In the genomic region with DNA sequence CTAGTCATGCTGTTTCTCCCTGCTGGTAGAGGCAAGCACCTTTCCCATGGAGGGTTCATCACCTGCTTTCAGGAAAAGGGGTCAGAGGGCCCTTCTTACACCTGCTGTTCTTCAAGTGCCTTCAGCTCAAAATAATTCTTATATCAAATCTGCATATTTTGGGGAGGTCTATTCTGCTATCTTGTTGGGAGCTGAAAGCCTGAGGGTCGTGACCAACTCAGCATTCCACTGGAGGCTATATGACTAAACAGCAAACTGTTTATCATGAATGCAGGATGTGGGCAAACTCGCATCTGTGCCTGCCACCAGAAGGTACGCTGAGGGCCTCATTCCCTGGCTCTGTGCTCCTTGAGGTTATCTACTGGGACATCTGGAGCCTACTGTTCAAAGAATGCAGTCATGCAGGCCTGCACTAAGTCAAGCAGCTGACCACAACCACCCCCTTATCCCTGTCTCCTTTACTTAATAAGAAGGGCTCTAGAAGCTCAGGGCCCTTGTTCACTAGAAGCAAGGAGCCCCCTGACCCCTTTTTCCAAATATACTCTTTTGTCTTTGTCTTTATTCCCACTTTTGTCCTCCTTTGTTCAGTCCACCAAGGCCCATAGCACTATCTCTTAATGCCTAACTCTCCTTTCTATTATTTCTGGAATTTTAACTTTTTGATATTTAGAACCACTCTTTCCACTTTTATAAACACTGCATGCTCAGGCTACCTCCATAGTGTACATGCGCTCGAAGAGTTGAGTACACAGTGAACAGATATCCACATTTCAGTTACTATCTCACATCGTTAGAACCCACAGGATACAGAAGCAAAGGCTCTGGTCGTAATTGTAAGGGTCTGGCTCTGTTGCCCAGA, we compare ENCODE assay signal across 1 cellular context.
TF ChIP-seq lines count a peak whose summit lies in the region.

No MANE protein-coding gene starts in this region.

TF ChIP-seq in K562, 482 proteins besides CTCF, POLR2A, EP300 and RAD21 (continued from another document):
- TF ChIP-seq, protein P1, sequence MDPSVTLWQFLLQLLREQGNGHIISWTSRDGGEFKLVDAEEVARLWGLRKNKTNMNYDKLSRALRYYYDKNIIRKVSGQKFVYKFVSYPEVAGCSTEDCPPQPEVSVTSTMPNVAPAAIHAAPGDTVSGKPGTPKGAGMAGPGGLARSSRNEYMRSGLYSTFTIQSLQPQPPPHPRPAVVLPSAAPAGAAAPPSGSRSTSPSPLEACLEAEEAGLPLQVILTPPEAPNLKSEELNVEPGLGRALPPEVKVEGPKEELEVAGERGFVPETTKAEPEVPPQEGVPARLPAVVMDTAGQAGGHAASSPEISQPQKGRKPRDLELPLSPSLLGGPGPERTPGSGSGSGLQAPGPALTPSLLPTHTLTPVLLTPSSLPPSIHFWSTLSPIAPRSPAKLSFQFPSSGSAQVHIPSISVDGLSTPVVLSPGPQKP (CRISPR knock-in tag; IDR thresholded peaks at IDR 0.05), result no peak
- TF ChIP-seq, protein P2, sequence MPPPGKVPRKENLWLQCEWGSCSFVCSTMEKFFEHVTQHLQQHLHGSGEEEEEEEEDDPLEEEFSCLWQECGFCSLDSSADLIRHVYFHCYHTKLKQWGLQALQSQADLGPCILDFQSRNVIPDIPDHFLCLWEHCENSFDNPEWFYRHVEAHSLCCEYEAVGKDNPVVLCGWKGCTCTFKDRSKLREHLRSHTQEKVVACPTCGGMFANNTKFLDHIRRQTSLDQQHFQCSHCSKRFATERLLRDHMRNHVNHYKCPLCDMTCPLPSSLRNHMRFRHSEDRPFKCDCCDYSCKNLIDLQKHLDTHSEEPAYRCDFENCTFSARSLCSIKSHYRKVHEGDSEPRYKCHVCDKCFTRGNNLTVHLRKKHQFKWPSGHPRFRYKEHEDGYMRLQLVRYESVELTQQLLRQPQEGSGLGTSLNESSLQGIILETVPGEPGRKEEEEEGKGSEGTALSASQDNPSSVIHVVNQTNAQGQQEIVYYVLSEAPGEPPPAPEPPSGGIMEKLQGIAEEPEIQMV (tag; conservative IDR thresholded peaks at IDR 0.05; ENCODE audit: low read depth), result no peak
- TF ChIP-seq, protein P3, sequence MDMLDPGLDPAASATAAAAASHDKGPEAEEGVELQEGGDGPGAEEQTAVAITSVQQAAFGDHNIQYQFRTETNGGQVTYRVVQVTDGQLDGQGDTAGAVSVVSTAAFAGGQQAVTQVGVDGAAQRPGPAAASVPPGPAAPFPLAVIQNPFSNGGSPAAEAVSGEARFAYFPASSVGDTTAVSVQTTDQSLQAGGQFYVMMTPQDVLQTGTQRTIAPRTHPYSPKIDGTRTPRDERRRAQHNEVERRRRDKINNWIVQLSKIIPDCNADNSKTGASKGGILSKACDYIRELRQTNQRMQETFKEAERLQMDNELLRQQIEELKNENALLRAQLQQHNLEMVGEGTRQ (CRISPR knock-in tag; IDR thresholded peaks at IDR 0.05), result no peak
- TF ChIP-seq PRPF4 (IDR thresholded peaks at IDR 0.05; ENCODE audit: insufficient read depth, low read depth, low read length, poor library complexity, severe bottlenecking), result no peak
- no peak for TF ChIP-seq RAD51 (IDR thresholded peaks at IDR 0.05; ENCODE audit: borderline replicate concordance, low read depth)
- no peak for TF ChIP-seq HDGF (IDR thresholded peaks at IDR 0.05)
